Comparison of ENCODE assay signal across 8 cellular contexts in the genomic region with DNA sequence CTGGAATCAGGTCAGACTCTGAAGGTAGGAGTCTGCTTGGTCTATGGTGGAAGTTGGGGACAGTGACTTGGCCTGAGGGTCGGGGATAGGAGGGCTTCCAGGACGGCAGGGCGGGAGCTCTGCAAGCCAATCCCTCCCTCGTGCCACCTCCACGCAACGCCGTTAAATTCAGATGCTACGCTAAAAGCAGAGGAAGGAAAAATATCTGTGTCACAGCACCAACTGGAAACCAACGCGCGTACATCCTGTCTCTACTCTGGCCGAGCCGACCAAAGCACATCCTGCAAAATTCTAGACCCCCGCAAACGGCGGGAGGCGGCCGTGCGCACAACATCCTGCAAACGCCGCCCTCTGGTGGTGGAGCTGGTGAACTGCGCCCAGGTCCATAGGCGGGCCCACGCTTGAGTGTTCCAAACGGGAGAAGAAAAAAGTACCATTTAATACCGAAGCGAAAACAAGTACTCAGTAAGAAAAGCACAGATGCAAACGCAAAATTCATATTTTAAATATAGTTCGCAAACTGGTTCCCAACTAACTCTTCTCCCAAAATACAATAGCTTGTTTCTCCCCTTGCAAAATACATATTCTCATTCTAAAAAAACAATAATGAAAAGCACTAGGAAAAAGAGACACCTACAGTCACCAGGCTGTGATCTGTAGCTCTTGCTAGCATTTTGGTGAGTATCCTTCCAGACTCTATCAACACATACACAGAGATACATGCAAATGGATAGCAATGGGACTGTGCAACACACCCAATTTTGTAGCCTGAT. TPM values are rescaled to one million over a fixed set of nuclear protein-coding genes. Genes with fewer than 3 reads are reported as not detected.
DNase-seq lines count a peak whose midpoint lies in the region; ATAC-seq and TF ChIP-seq lines count a peak whose summit lies in the region.

No MANE protein-coding gene starts in this region.

- no peak for TF ChIP-seq POLR2A in lower leg skin (IDR thresholded peaks at IDR 0.05)

- no peak overlapping the region for H3K4me3 ChIP-seq in lower leg skin (ENCODE audit: low read depth, poor library complexity, severe bottlenecking)

- peak; percentile 86 for ATAC-seq in GM18498 (IDR thresholded peaks at IDR 0.05; ENCODE audit: unreplicated experiment)
- ATAC-seq in HG03039 (IDR thresholded peaks at IDR 0.05; ENCODE audit: unreplicated experiment) = peak; percentile 77

- H3K27ac ChIP-seq in 22Rv1 = no peak overlapping the region

- DNase-seq in NCI-H2227 (lab: John Stamatoyannopoulos, UW; ENCODE audit: unreplicated experiment) = peak; percentile 88
- DNase-seq in activated CD4-positive, alpha-beta T cell treated with anti-CD3 and anti-CD28 coated beads, Interleukin-2, amount 50 U/mL, for 1 hour = peak; percentile 67
- DNase-seq in dermis blood vessel endothelial cell = peak; percentile 78
- peak; percentile 71 to 96 for DNase-seq in lower leg skin (ENCODE audit: low spot score in 2 of 2)
- peak; percentile 32 to 64 (median 42) for DNase-seq in stimulated activated CD4-positive, alpha-beta T cell treated with anti-CD3 and anti-CD28 coated beads, TNF-alpha, amount 100 ng/mL, for 1 hour (ENCODE audit: low read depth in 3 of 3, low spot score in 1 of 3)

- intact Hi-C loops in lower leg skin (cut with DNase I; ENCODE audit: low total_unique reads) = loop anchor here (2.0 kb wide), 1 partner anchor 105 kb away; no protein-coding TSS in a partner anchor

- WGBS in lower leg skin, 2 donors = 2 to 3% methylated on average over 29 of the region's 29 CpGs

- TF ChIP-seq CTCF in 22Rv1 (IDR thresholded peaks at IDR 0.05) (peak; percentile 96), lower leg skin (IDR thresholded peaks at IDR 0.05) (peak in 2 of 3 donors; percentile 33 to 81)

RNA-seq across cellular contexts. Expression of a gene that starts 45.7 kb away (rescaled TPM):
- total RNA-seq in dermis blood vessel endothelial cell = 0.56 and 0.68 TPM in 2 replicates
- total RNA-seq in lower leg skin = 1 to 10 TPM; 6.4 to 9.9 (median 9.5) TPM
